Comparison of ENCODE assay signal across 11 cellular contexts in genomic region chr10:79145517-79146470, GRCh38.
DNase-seq lines count a peak whose midpoint lies in the region; ATAC-seq, FAIRE-seq and TF ChIP-seq lines count a peak whose summit lies in the region.
"Had no signal": no experiment of that assay in that cellular context is flagged by ENCODE, and none has a peak within 500 bp of the region (broad histone marks: within the 10 kb centered on the region; RNA-seq: fewer than 3 reads in every experiment).

No MANE protein-coding gene starts in this region.

- H3K27ac Mint-ChIP-seq in activated CD4-positive, alpha-beta memory T cell treated with anti-CD3 and anti-CD28 coated beads for 36 hours = peak overlapping the region; percentile 30

- no peaks in the 10 kb centered on the region for H3K36me3 Mint-ChIP-seq in activated CD4-positive, alpha-beta memory T cell treated with anti-CD3 and anti-CD28 coated beads for 36 hours

- peaks cover 49% of the 10 kb centered on the region for H3K4me1 Mint-ChIP-seq in activated CD4-positive, alpha-beta memory T cell treated with anti-CD3 and anti-CD28 coated beads for 36 hours (ENCODE audit: low read depth)

- H3K9me3 ChIP-seq in small intestine (ENCODE audit: control insufficient read depth, low read depth) = no peaks in the 10 kb centered on the region

- FAIRE-seq in small intestine (lab: Jason Lieb, UNC) (no peak), H54 (lab: Jason Lieb, UNC) (no peak)

- H3K4me3 Mint-ChIP-seq in activated CD4-positive, alpha-beta memory T cell treated with anti-CD3 and anti-CD28 coated beads for 36 hours = no peak overlapping the region

- CTCF ChIA-PET in activated CD4-positive, alpha-beta memory T cell treated with anti-CD3 and anti-CD28 coated beads for 36 hours (lab: Charles Lee) = no interaction called here

- H3K27me3 Mint-ChIP-seq in activated CD4-positive, alpha-beta memory T cell treated with anti-CD3 and anti-CD28 coated beads for 36 hours = no peaks in the 10 kb centered on the region

- ATAC-seq in GM18907 (IDR thresholded peaks at IDR 0.05; ENCODE audit: unreplicated experiment) = no peak
- no peak for ATAC-seq in HG03108 (IDR thresholded peaks at IDR 0.05; ENCODE audit: unreplicated experiment)
- ATAC-seq in HG03354 (IDR thresholded peaks at IDR 0.05; ENCODE audit: poor library complexity, severe bottlenecking, unreplicated experiment) = no peak
- ATAC-seq: foreskin keratinocyte had no signal

- no peaks in the 10 kb centered on the region for H3K27me3 ChIP-seq in layer of hippocampus (ENCODE audit: control insufficient read depth, insufficient read depth, low read length)
- no peaks in the 10 kb centered on the region for H3K27me3 ChIP-seq in small intestine (ENCODE audit: control insufficient read depth in 2 of 2, insufficient read depth in 2 of 2, low read length in 2 of 2)
- H3K27me3 ChIP-seq: foreskin keratinocyte had no signal

- H3K4me1 ChIP-seq in small intestine (ENCODE audit: control insufficient read depth in 2 of 2, insufficient read depth in 1 of 2, low read depth in 1 of 2, low read length in 1 of 2) = peaks cover 4 to 14% of the 10 kb centered on the region in 2 donors

- intact Hi-C loops in activated CD4-positive, alpha-beta memory T cell treated with anti-CD3 and anti-CD28 coated beads for 36 hours (cut with micrococcal nuclease) = no loop called here

- 90 to 97% (median 90%) methylated on average over 9 of the region's 9 CpGs for WGBS in small intestine, 3 donors

- H3K9me3 Mint-ChIP-seq in activated CD4-positive, alpha-beta memory T cell treated with anti-CD3 and anti-CD28 coated beads for 36 hours = no peaks in the 10 kb centered on the region

- H3K27ac ChIP-seq in layer of hippocampus (ENCODE audit: low read depth, low read length) (peak overlapping the region; percentile 76), small intestine (ENCODE audit: low read depth in 1 of 2, low read length in 1 of 2) (peak overlapping the region; percentile 0 to 90)
- H3K27ac ChIP-seq: foreskin keratinocyte had no signal

- no peaks in the 10 kb centered on the region for H3K36me3 ChIP-seq in small intestine (ENCODE audit: control insufficient read depth in 2 of 2, insufficient read depth in 2 of 2, low read length in 2 of 2)

- no peak for TF ChIP-seq POLR2A in H54 (IDR thresholded peaks at IDR 0.05; ENCODE audit: low read depth, low read length)

- POLR2A ChIA-PET in activated CD4-positive, alpha-beta memory T cell treated with anti-CD3 and anti-CD28 coated beads for 36 hours (lab: Charles Lee) = no interaction called here

- DNase-seq in EL (peak; percentile 42), small intestine (no peak), H54 (ENCODE audit: insufficient read length, low spot score) (no peak)
- DNase-seq in activated CD4-positive, alpha-beta memory T cell treated with anti-CD3 and anti-CD28 coated beads for 36 hours = no peak
- DNase-seq: activated effector memory CD4-positive, alpha-beta T cell treated with anti-CD3 and anti-CD28 coated beads, Interleukin-2, amount 50 U/mL, for 16 hours; foreskin keratinocyte; retina had no signal

- no peak overlapping the region for H3K4me3 ChIP-seq in small intestine (ENCODE audit: low read depth in 1 of 2, low read length in 2 of 2)
